Comparison of ENCODE assay signal across 8 cellular contexts in the genomic region with DNA sequence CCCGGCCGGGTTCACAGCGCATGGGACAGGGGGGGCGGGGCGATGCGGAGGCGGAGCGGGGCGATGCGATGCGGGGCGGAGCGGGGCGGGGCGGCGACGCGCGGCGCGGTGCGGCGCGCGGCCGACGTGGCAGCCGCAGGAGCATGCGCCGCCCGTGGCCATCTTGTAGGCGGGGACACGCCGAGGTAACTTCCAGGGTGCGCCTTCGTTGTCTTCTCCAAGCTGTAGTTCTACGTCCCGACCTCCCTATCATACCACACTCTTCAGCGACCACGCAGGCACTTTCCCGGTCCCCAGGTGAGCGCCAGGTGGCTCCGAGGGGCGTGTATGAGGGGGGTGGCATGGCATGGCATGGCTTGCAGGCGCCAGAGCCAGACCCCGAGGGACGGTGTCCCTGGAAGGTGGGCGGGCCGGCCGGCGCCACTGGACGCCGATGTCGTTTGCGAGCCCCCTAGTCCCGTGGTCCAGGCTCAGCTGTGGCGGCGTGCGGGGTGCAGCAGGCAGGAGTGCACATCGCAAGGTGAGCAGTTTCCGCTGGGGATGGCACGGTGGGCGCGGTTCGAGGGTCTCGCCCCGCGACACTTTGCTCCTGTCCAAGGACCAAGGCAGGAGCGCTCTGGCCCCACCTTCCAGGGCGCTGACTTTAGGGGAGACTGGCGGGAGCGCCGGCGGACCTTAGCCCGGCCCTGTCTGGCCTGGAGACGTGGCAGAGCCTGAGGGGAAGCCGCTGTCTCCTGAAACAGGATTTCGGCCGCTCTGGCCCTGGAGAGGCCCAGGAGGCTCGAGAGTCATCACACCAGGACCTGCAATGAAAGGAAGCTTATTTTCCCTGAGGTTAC. TPM values are rescaled to one million over a fixed set of nuclear protein-coding genes. Genes with fewer than 3 reads are reported as not detected.
A peak's percentile ranks its signal among the peaks of the same experiment; 100 is the strongest.
DNase-seq lines count a peak whose midpoint lies in the region; ATAC-seq and TF ChIP-seq lines count a peak whose summit lies in the region.

A gene (plus strand): TSS at position 161 of the 839 bp plus-strand sequence. CDS start 5,840 bp downstream, outside the sequence.

- peak within 1 kb of the TSS; percentile 93 for H3K9ac ChIP-seq in MM.1S (ENCODE audit: low read length)

- H2AFZ ChIP-seq in MM.1S (ENCODE audit: low read length): peak within 1 kb of the TSS; percentile 98

- peak; percentile 53 for DNase-seq in GM04504 (ENCODE audit: low read depth)
- peak; percentile 88 for DNase-seq in HCEC 1CT
- peak; percentile 86 for DNase-seq in MM.1S
- peak; percentile 85 for DNase-seq in glutamatergic neuron
- DNase-seq in ovary: peak; percentile 72 to 86 (median 81)

- peaks cover 4% of the 10 kb centered on the region for H3K9me3 Mint-ChIP-seq in activated naive CD4-positive, alpha-beta T cell treated with anti-CD3 and anti-CD28 coated beads, Interleukin-2, amount 50 U/mL, for 24 hours
- H3K9me3 Mint-ChIP-seq in glutamatergic neuron (ENCODE audit: unreplicated experiment): peaks cover 13% of the 10 kb centered on the region

- no peaks in the 10 kb centered on the region for H4K20me1 ChIP-seq in MM.1S (ENCODE audit: insufficient read depth, low read length)

- H3K27me3 Mint-ChIP-seq in activated naive CD4-positive, alpha-beta T cell treated with anti-CD3 and anti-CD28 coated beads, Interleukin-2, amount 50 U/mL, for 24 hours: peaks cover 2% of the 10 kb centered on the region
- no peaks in the 10 kb centered on the region for H3K27me3 Mint-ChIP-seq in glutamatergic neuron (ENCODE audit: unreplicated experiment)

- peak within 1 kb of the TSS; percentile 79 for H3K4me2 ChIP-seq in MM.1S (ENCODE audit: low read depth, low read length)

- H3K27me3 ChIP-seq in MM.1S (replicated peaks; ENCODE audit: insufficient read depth, low read length) (no peaks in the 10 kb centered on the region), ovary (no peaks in the 10 kb centered on the region), thymus (ENCODE audit: control insufficient read depth, insufficient read depth) (no peaks in the 10 kb centered on the region)

- H3K36me3 ChIP-seq in MM.1S (replicated peaks; ENCODE audit: insufficient read depth, low read length) (peaks cover 4% of the 10 kb centered on the region; the same call in 1 of the 2 replicates), ovary (no peaks in the 10 kb centered on the region), thymus (ENCODE audit: control insufficient read depth, insufficient read depth) (no peaks in the 10 kb centered on the region)

- no peaks in the 10 kb centered on the region for H3K9me2 ChIP-seq in MM.1S (replicated peaks; ENCODE audit: insufficient read depth, low read length)

- TF ChIP-seq POLR2A in ovary (IDR thresholded peaks at IDR 0.05): peak; percentile 40

- no peak for TF ChIP-seq EP300 in ovary (IDR thresholded peaks at IDR 0.05)

- peaks cover 50% of the 10 kb centered on the region for H3K79me2 ChIP-seq in MM.1S (ENCODE audit: low read length)

- WGBS in ovary, 3 donors: 0 to 1% (median 0%) methylated on average over 54 to 80 of the region's 80 CpGs
- WGBS in thymus: under 1% methylated on average over 80 of the region's 80 CpGs

- H3K4me3 ChIP-seq in MM.1S (ENCODE audit: low read length): peak within 1 kb of the TSS; percentile 99
- H3K4me3 ChIP-seq in ovary: peak within 1 kb of the TSS; percentile 73
- H3K4me3 ChIP-seq in thymus (ENCODE audit: low read length): peak within 1 kb of the TSS; percentile 96

- H3F3A ChIP-seq in MM.1S (ENCODE audit: insufficient read depth, low read length): peaks cover 11% of the 10 kb centered on the region; the same call in 1 of the 2 replicates

- H3K4me1 ChIP-seq in MM.1S (ENCODE audit: low read length): 0 out of 2 replicates have a peak, but pooled peaks cover 11% of the 10 kb centered on the region
- peaks cover 8% of the 10 kb centered on the region for H3K4me1 ChIP-seq in ovary (ENCODE audit: insufficient read depth)
- peaks cover 3% of the 10 kb centered on the region for H3K4me1 ChIP-seq in thymus (ENCODE audit: control insufficient read depth, insufficient read depth, low read length)

- H3K4me1 Mint-ChIP-seq in activated naive CD4-positive, alpha-beta T cell treated with anti-CD3 and anti-CD28 coated beads, Interleukin-2, amount 50 U/mL, for 24 hours: peaks cover 45% of the 10 kb centered on the region
- peaks cover 7% of the 10 kb centered on the region for H3K4me1 Mint-ChIP-seq in glutamatergic neuron (ENCODE audit: low read depth, unreplicated experiment)

- H3K27ac Mint-ChIP-seq in activated naive CD4-positive, alpha-beta T cell treated with anti-CD3 and anti-CD28 coated beads, Interleukin-2, amount 50 U/mL, for 24 hours: peak within 1 kb of the TSS; percentile 80
- H3K27ac Mint-ChIP-seq in glutamatergic neuron (ENCODE audit: unreplicated experiment): peak within 1 kb of the TSS; percentile 81

- H3K27ac ChIP-seq in MM.1S (ENCODE audit: low read length) (peak within 1 kb of the TSS; percentile 87), ovary (peak within 1 kb of the TSS; percentile 2 to 43), thymus (ENCODE audit: low read depth) (peak within 1 kb of the TSS; percentile 86)

- peak within 1 kb of the TSS; percentile 88 for H3K4me3 Mint-ChIP-seq in activated naive CD4-positive, alpha-beta T cell treated with anti-CD3 and anti-CD28 coated beads, Interleukin-2, amount 50 U/mL, for 24 hours
- peak within 1 kb of the TSS; percentile 90 for H3K4me3 Mint-ChIP-seq in glutamatergic neuron (ENCODE audit: unreplicated experiment)

- TF ChIP-seq CTCF in MM.1S (IDR thresholded peaks at IDR 0.05; ENCODE audit: low read length): no peak
- TF ChIP-seq CTCF in glutamatergic neuron (IDR thresholded peaks at IDR 0.05; ENCODE audit: partially characterized antibody, unreplicated experiment): no peak
- no peak for TF ChIP-seq CTCF in ovary (IDR thresholded peaks at IDR 0.05)

- peaks cover 19% of the 10 kb centered on the region for H3K36me3 Mint-ChIP-seq in activated naive CD4-positive, alpha-beta T cell treated with anti-CD3 and anti-CD28 coated beads, Interleukin-2, amount 50 U/mL, for 24 hours
- peaks cover 17% of the 10 kb centered on the region for H3K36me3 Mint-ChIP-seq in glutamatergic neuron (ENCODE audit: unreplicated experiment)

- H3K9me3 ChIP-seq in MM.1S (replicated peaks; ENCODE audit: insufficient read depth, low read length) (no peaks in the 10 kb centered on the region), ovary (no peaks in the 10 kb centered on the region), thymus (ENCODE audit: control insufficient read depth) (peaks cover 1% of the 10 kb centered on the region)

- ATAC-seq in SK-N-SH treated with all-trans-retinoic acid at 6 μM for 48 hours: peak; percentile 96

- intact Hi-C loops in ovary (cut with DNase I): no loop called here

TF ChIP-seq in SK-N-SH treated with all-trans-retinoic acid at 6 μM for 48 hours, 23 proteins besides CTCF, POLR2A, EP300 and RAD21:
- no peak for TF ChIP-seq ZFP30 (CRISPR knock-in tag; IDR thresholded peaks at IDR 0.05)
- TF ChIP-seq ZC3H10 (CRISPR knock-in tag; IDR thresholded peaks at IDR 0.05): no peak
- no peak for TF ChIP-seq ZNF70 (CRISPR knock-in tag; IDR thresholded peaks at IDR 0.05)
- TF ChIP-seq ZNF565 (CRISPR knock-in tag; conservative IDR thresholded peaks at IDR 0.05; ENCODE audit: low read depth): no peak
- TF ChIP-seq, protein P1, sequence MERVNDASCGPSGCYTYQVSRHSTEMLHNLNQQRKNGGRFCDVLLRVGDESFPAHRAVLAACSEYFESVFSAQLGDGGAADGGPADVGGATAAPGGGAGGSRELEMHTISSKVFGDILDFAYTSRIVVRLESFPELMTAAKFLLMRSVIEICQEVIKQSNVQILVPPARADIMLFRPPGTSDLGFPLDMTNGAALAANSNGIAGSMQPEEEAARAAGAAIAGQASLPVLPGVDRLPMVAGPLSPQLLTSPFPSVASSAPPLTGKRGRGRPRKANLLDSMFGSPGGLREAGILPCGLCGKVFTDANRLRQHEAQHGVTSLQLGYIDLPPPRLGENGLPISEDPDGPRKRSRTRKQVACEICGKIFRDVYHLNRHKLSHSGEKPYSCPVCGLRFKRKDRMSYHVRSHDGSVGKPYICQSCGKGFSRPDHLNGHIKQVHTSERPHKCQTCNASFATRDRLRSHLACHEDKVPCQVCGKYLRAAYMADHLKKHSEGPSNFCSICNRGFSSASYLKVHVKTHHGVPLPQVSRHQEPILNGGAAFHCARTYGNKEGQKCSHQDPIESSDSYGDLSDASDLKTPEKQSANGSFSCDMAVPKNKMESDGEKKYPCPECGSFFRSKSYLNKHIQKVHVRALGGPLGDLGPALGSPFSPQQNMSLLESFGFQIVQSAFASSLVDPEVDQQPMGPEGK (CRISPR knock-in tag; IDR thresholded peaks at IDR 0.05; ENCODE audit: borderline replicate concordance): no peak
- no peak for TF ChIP-seq SNAI2 (CRISPR knock-in tag; IDR thresholded peaks at IDR 0.05)
- TF ChIP-seq GLIS3 (CRISPR knock-in tag; IDR thresholded peaks at IDR 0.05): no peak
- TF ChIP-seq TCF4 (CRISPR knock-in tag; IDR thresholded peaks at IDR 0.05; ENCODE audit: borderline replicate concordance): no peak
- TF ChIP-seq BACH2 (CRISPR knock-in tag; IDR thresholded peaks at IDR 0.05; ENCODE audit: borderline replicate concordance): no peak
- TF ChIP-seq ESRRG (CRISPR knock-in tag; IDR thresholded peaks at IDR 0.05): no peak
- no peak for TF ChIP-seq CSDC2 (CRISPR knock-in tag; IDR thresholded peaks at IDR 0.05)
- no peak for TF ChIP-seq RARB (CRISPR knock-in tag; IDR thresholded peaks at IDR 0.05)

RNA-seq across cellular contexts. Expression of the gene that starts here (rescaled TPM):
- total RNA-seq in glutamatergic neuron (ENCODE audit: unreplicated experiment) (57.3 TPM), ovary (10 to 100 TPM; 24.2 to 59.0 (median 46.1) TPM)
- polyA plus RNA-seq in ovary (10 to 100 TPM; 19.0 to 54.1 TPM), thymus (27.5 TPM)

Comparison
In these comparisons a context has a peak if more than half of its experiments do, and no peak if none do; other contexts are left out.
1. Peak in every context shown above with its lines: DNase-seq, ATAC-seq, H3K4me3 ChIP-seq and H3K27ac ChIP-seq.
2. H3K27ac ChIP-seq: peak in every context shown above with its lines; median percentile 87 in MM.1S; 86 in thymus; 22 in ovary.